Comparison of ENCODE assay signal across 8 cellular contexts in the genomic region with DNA sequence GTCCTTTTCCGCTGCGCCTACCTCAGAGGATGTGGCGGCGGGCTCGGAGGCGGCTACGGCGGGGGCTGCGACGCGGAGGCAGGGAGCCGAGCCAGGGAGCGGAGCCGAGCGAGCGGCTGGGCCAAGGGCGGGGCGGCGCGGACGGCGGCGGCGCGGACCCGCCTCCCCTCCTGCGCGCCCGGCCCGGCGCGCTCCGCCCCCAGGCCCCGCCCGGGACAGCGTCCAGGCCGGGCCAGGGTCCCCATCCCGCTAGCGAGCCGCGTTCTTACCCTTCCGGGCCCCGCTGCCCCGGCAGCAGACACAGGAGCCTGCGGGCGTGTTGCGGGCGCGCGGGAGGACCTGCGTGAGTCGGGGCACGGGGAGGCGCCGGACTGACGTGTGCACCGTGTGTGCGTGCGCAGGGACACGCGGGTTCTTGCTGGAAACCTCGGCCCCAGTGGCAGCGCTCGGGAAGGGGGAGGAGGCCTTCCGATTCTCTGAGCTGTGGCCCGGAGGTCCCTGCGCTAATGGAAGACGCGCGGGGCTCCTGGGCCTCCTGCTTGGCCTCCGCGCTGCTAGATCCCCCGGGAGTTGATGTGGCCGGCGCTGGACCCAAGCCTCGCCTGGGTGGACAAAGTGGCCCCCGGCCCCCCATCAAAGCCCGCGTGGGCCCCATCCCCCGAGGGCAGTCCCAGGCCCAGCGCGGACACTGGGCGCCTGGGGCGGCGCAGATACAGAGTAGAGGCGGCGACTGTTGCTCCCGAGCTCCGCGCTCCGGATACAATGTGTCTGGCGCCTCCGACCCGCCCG. TPM values are rescaled to one million over a fixed set of nuclear protein-coding genes. Genes with fewer than 3 reads are reported as not detected.
DNase-seq lines count a peak whose midpoint lies in the region; ATAC-seq, FAIRE-seq and TF ChIP-seq lines count a peak whose summit lies in the region.

A gene with protein sequence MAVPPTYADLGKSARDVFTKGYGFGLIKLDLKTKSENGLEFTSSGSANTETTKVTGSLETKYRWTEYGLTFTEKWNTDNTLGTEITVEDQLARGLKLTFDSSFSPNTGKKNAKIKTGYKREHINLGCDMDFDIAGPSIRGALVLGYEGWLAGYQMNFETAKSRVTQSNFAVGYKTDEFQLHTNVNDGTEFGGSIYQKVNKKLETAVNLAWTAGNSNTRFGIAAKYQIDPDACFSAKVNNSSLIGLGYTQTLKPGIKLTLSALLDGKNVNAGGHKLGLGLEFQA (minus strand): TSS at position 350 of the 789 bp plus-strand sequence. CDS start 11,963 bp downstream, outside the sequence.

- TF ChIP-seq CTCF in nephron (IDR thresholded peaks at IDR 0.05; ENCODE audit: unreplicated experiment in 3 of 3): no peak

- peak within 1 kb of the TSS; percentile 95 for H3K27ac Mint-ChIP-seq in activated T-helper 17 cell treated with anti-CD3 and anti-CD28 coated beads, Interleukin-2, amount 50 U/mL, for 72 hours
- peak within 1 kb of the TSS; percentile 99 to 100 (median 99) for H3K27ac Mint-ChIP-seq in nephron
- H3K27ac Mint-ChIP-seq in stimulated activated naive CD8-positive, alpha-beta T cell treated with anti-CD3 and anti-CD28 coated beads, Interleukin-15, amount 100 ng/mL, for 72 hours: peak within 1 kb of the TSS; percentile 96 to 99

- H3K9me3 Mint-ChIP-seq in activated T-helper 17 cell treated with anti-CD3 and anti-CD28 coated beads, Interleukin-2, amount 50 U/mL, for 72 hours: no peaks in the 10 kb centered on the region
- no peaks in the 10 kb centered on the region for H3K9me3 Mint-ChIP-seq in nephron
- no peaks in the 10 kb centered on the region for H3K9me3 Mint-ChIP-seq in stimulated activated naive CD8-positive, alpha-beta T cell treated with anti-CD3 and anti-CD28 coated beads, Interleukin-15, amount 100 ng/mL, for 72 hours

- DNase-seq in D341Med (ENCODE audit: low spot score) (peak; percentile 95), HT1080 (ENCODE audit: low read depth) (peak; percentile 64), RCC 7860 (ENCODE audit: low spot score) (peak; percentile 66), fibroblast of peridontal ligament (ENCODE audit: extremely low read depth) (peak; percentile 84)
- peak; percentile 84 to 86 for DNase-seq in stimulated activated naive CD8-positive, alpha-beta T cell treated with anti-CD3 and anti-CD28 coated beads, Interleukin-15, amount 100 ng/mL, for 72 hours

- H3K27me3 Mint-ChIP-seq in activated T-helper 17 cell treated with anti-CD3 and anti-CD28 coated beads, Interleukin-2, amount 50 U/mL, for 72 hours: no peaks in the 10 kb centered on the region
- H3K27me3 Mint-ChIP-seq in nephron (ENCODE audit: low read depth): no peaks in the 10 kb centered on the region
- H3K27me3 Mint-ChIP-seq in stimulated activated naive CD8-positive, alpha-beta T cell treated with anti-CD3 and anti-CD28 coated beads, Interleukin-15, amount 100 ng/mL, for 72 hours: no peaks in the 10 kb centered on the region

- ATAC-seq in GM21360 (IDR thresholded peaks at IDR 0.05; ENCODE audit: unreplicated experiment): peak; percentile 69
- peak; percentile 86 for ATAC-seq in activated T-helper 17 cell treated with anti-CD3 and anti-CD28 coated beads, Interleukin-2, amount 50 U/mL, for 72 hours (replicated peaks)
- peak; percentile 84 for ATAC-seq in stimulated activated naive CD8-positive, alpha-beta T cell treated with anti-CD3 and anti-CD28 coated beads, Interleukin-15, amount 100 ng/mL, for 72 hours

- H3K4me3 Mint-ChIP-seq in activated T-helper 17 cell treated with anti-CD3 and anti-CD28 coated beads, Interleukin-2, amount 50 U/mL, for 72 hours: peak within 1 kb of the TSS; percentile 91
- peak within 1 kb of the TSS; percentile 94 to 98 (median 96) for H3K4me3 Mint-ChIP-seq in nephron
- H3K4me3 Mint-ChIP-seq in stimulated activated naive CD8-positive, alpha-beta T cell treated with anti-CD3 and anti-CD28 coated beads, Interleukin-15, amount 100 ng/mL, for 72 hours: peak within 1 kb of the TSS; percentile 96 to 98

- H3K36me3 Mint-ChIP-seq in activated T-helper 17 cell treated with anti-CD3 and anti-CD28 coated beads, Interleukin-2, amount 50 U/mL, for 72 hours (ENCODE audit: low read depth): peaks cover 51% of the 10 kb centered on the region
- peaks cover 13% of the 10 kb centered on the region for H3K36me3 Mint-ChIP-seq in nephron (ENCODE audit: low read depth)

- FAIRE-seq in RCC 7860 (lab: Jason Lieb, UNC): no peak

- H3K4me1 Mint-ChIP-seq in activated T-helper 17 cell treated with anti-CD3 and anti-CD28 coated beads, Interleukin-2, amount 50 U/mL, for 72 hours: peaks cover 24% of the 10 kb centered on the region
- H3K4me1 Mint-ChIP-seq in nephron: peaks cover 54% of the 10 kb centered on the region
- H3K4me1 Mint-ChIP-seq in stimulated activated naive CD8-positive, alpha-beta T cell treated with anti-CD3 and anti-CD28 coated beads, Interleukin-15, amount 100 ng/mL, for 72 hours: peaks cover 61% of the 10 kb centered on the region

RNA-seq across cellular contexts. Expression of the gene that starts here (rescaled TPM):
- 405 and 411 TPM in 2 replicates for total RNA-seq in HT1080 (2014; rRNA removed; shearing (Covaris generic))
- polyA plus RNA-seq in HT1080 (2015; cell fraction: cytosol; rRNA removed): 444 and 495 TPM in 2 replicates
- 357 and 381 TPM in 2 replicates for polyA plus RNA-seq in HT1080 (2015; cell fraction: nucleus; rRNA removed)
- 100 to 1,000 TPM; 334 to 423 TPM for total RNA-seq in activated T-helper 17 cell treated with anti-CD3 and anti-CD28 coated beads, Interleukin-2, amount 50 U/mL, for 72 hours

Comparison
In these comparisons a context has a peak if more than half of its experiments do, and no peak if none do; other contexts are left out.
1. Peak in every context shown above with its lines: DNase-seq and ATAC-seq.